Comparison of ENCODE assay signal across 31 cellular contexts in the genomic region with DNA sequence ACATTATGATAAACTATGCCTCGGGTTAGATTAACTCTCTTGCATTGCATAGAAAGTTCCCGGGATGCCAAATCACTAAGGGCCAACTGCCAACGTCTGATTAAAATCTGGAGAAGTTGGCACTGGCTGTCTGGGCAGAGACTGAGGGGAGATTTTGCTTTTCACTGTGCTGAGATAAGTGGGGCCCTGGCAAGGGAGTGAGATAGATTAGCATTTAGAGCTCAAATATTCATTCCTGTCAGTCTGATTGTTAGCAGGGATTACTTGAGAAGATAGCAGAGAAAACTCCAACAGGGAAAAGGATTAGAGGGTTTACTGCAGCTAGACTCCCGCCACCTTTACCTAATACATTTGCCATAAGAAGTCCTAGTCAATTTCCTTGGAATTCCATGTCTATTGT.
DNase-seq lines count a peak whose midpoint lies in the region; ATAC-seq, FAIRE-seq and TF ChIP-seq lines count a peak whose summit lies in the region.
"Had no signal": no experiment of that assay in that cellular context is flagged by ENCODE, and none has a peak within 500 bp of the region (broad histone marks: within the 10 kb centered on the region; RNA-seq: fewer than 3 reads in every experiment).

No MANE protein-coding gene starts in this region.

- intact Hi-C loops in activated CD4-positive, alpha-beta T cell treated with anti-CD3 and anti-CD28 coated beads, Interleukin-2, amount 10 ng/mL, durations not matched to agents 24 days and 14 days (cut with micrococcal nuclease), result no loop called here

- H3K27ac Mint-ChIP-seq in brain, result peak overlapping the region in 3 of 5 experiments; percentile 27 to 61 (median 50)
- no peak overlapping the region for H3K27ac Mint-ChIP-seq in activated CD4-positive, alpha-beta T cell treated with anti-CD3 and anti-CD28 coated beads, Interleukin-2, amount 10 ng/mL, durations not matched to agents 24 days and 14 days
- H3K27ac Mint-ChIP-seq: activated CD8-positive, alpha-beta T cell treated with anti-CD3 and anti-CD28 coated beads, Interleukin-2, amount 10 ng/mL, durations not matched to agents 7 days and 5 days; activated naive CD4-positive, alpha-beta T cell treated with anti-CD3 and anti-CD28 coated beads, Interleukin-2, amount 50 U/mL, for 72 hours; natural killer cell treated with Interleukin-12 subunit alpha and Interleukin-12 subunit beta and Interleukin-15 and Interleukin-18, amount 100 ng/mL, for 72 hours; stimulated activated naive CD8-positive, alpha-beta T cell treated with anti-CD3 and anti-CD28 coated beads, Interleukin-15, amount 100 ng/mL, for 72 hours had no signal

- H3K27me3 Mint-ChIP-seq in brain, result no peaks in the 10 kb centered on the region
- no peaks in the 10 kb centered on the region for H3K27me3 Mint-ChIP-seq in activated CD4-positive, alpha-beta T cell treated with anti-CD3 and anti-CD28 coated beads, Interleukin-2, amount 10 ng/mL, durations not matched to agents 24 days and 14 days
- H3K27me3 Mint-ChIP-seq: natural killer cell treated with Interleukin-12 subunit alpha and Interleukin-12 subunit beta and Interleukin-15 and Interleukin-18, amount 100 ng/mL, for 72 hours; stimulated activated naive CD8-positive, alpha-beta T cell treated with anti-CD3 and anti-CD28 coated beads, Interleukin-15, amount 100 ng/mL, for 72 hours had no signal

- TF ChIP-seq CTCF in D721Med (IDR thresholded peaks at IDR 0.05; ENCODE audit: insufficient read depth, missing control alignments) (no peak), brain (conservative IDR thresholded peaks at IDR 0.05) (no peak)

- peak overlapping the region in 1 of 5 experiments; percentile 45 for H3K4me3 Mint-ChIP-seq in brain
- no peak overlapping the region for H3K4me3 Mint-ChIP-seq in activated CD4-positive, alpha-beta T cell treated with anti-CD3 and anti-CD28 coated beads, Interleukin-2, amount 10 ng/mL, durations not matched to agents 24 days and 14 days
- H3K4me3 Mint-ChIP-seq: activated CD8-positive, alpha-beta T cell treated with anti-CD3 and anti-CD28 coated beads, Interleukin-2, amount 10 ng/mL, durations not matched to agents 7 days and 5 days; natural killer cell treated with Interleukin-12 subunit alpha and Interleukin-12 subunit beta and Interleukin-15 and Interleukin-18, amount 100 ng/mL, for 72 hours; stimulated activated naive CD8-positive, alpha-beta T cell treated with anti-CD3 and anti-CD28 coated beads, Interleukin-15, amount 100 ng/mL, for 72 hours had no signal

- DNase-seq in D721Med (ENCODE audit: insufficient read length, low spot score) (peak; percentile 50), NCI-H226 (peak; percentile 47), myocyte (ENCODE audit: low read depth) (peak; percentile 6), DMS79 treated with DMSO at 0.1 percent for 48 hours (lab: John Stamatoyannopoulos, UW) (no peak)
- DNase-seq in activated CD4-positive, alpha-beta T cell treated with anti-CD3 and anti-CD28 coated beads, Interleukin-2, amount 10 ng/mL, durations not matched to agents 24 days and 14 days, result no peak
- DNase-seq: activated CD8-positive, alpha-beta T cell treated with anti-CD3 and anti-CD28 coated beads, Interleukin-2, amount 10 ng/mL, durations not matched to agents 7 days and 5 days; activated T-cell treated with anti-CD3 and anti-CD28 coated beads for 4 hours; C1 segment of cervical spinal cord; Caco-2; cerebellar nuclear complex; dorsolateral prefrontal cortex; EL; GOT3; islet precursor cell; Karpas-422; left ventricle myocardium superior; NCI-H1092 treated with DMSO at 0.1 percent for 48 hours; NCI-H187 treated with DMSO at 0.1 percent for 48 hours; NCI-H748 treated with DMSO at 0.1 percent for 48 hours; OCI-M1; stimulated activated naive CD8-positive, alpha-beta T cell treated with anti-CD3 and anti-CD28 coated beads, Interleukin-15, amount 100 ng/mL, for 72 hours; T-helper 2 cell; tibial artery had no signal

- H3K9me3 Mint-ChIP-seq in brain, result peaks cover 0 to 8% (median 6%) of the 10 kb centered on the region in 5 experiments
- H3K9me3 Mint-ChIP-seq in activated CD4-positive, alpha-beta T cell treated with anti-CD3 and anti-CD28 coated beads, Interleukin-2, amount 10 ng/mL, durations not matched to agents 24 days and 14 days, result no peaks in the 10 kb centered on the region

- FAIRE-seq in D721Med (lab: Jason Lieb, UNC), result peak; percentile 99
- FAIRE-seq: astrocyte, endothelial cell of umbilical vein, GM12892, HepG2 had no signal

- H3K4me1 Mint-ChIP-seq in brain, result peaks cover 33% of the 10 kb centered on the region
- no peaks in the 10 kb centered on the region for H3K4me1 Mint-ChIP-seq in activated CD4-positive, alpha-beta T cell treated with anti-CD3 and anti-CD28 coated beads, Interleukin-2, amount 10 ng/mL, durations not matched to agents 24 days and 14 days
- H3K4me1 Mint-ChIP-seq: stimulated activated naive CD8-positive, alpha-beta T cell treated with anti-CD3 and anti-CD28 coated beads, Interleukin-15, amount 100 ng/mL, for 72 hours had no signal

- H3K36me3 Mint-ChIP-seq in brain, result no peaks in the 10 kb centered on the region
- no peaks in the 10 kb centered on the region for H3K36me3 Mint-ChIP-seq in activated CD4-positive, alpha-beta T cell treated with anti-CD3 and anti-CD28 coated beads, Interleukin-2, amount 10 ng/mL, durations not matched to agents 24 days and 14 days (ENCODE audit: low read depth)
- H3K36me3 Mint-ChIP-seq: activated naive CD4-positive, alpha-beta T cell treated with anti-CD3 and anti-CD28 coated beads, Interleukin-2, amount 50 U/mL, for 72 hours; natural killer cell treated with Interleukin-12 subunit alpha and Interleukin-12 subunit beta and Interleukin-15 and Interleukin-18, amount 100 ng/mL, for 72 hours had no signal

- no peak for ATAC-seq in GM21447 (IDR thresholded peaks at IDR 0.05; ENCODE audit: unreplicated experiment)
- ATAC-seq: activated CD8-positive, alpha-beta T cell treated with anti-CD3 and anti-CD28 coated beads, Interleukin-2, amount 10 ng/mL, durations not matched to agents 7 days and 5 days; activated naive CD4-positive, alpha-beta T cell treated with anti-CD3 and anti-CD28 coated beads, Interleukin-2, amount 50 U/mL, for 72 hours; HepG2; left ventricle myocardium superior; natural killer cell treated with Interleukin-12 subunit alpha and Interleukin-12 subunit beta and Interleukin-15 and Interleukin-18, amount 100 ng/mL, for 72 hours; stimulated activated naive CD8-positive, alpha-beta T cell treated with anti-CD3 and anti-CD28 coated beads, Interleukin-15, amount 100 ng/mL, for 72 hours had no signal

Comparison
In these comparisons a context has a peak if more than half of its experiments do, and no peak if none do; other contexts are left out.
1. DNase-seq: peak in D721Med (single experiment), NCI-H226 (single experiment) and myocyte (single experiment); none in DMS79 treated with DMSO at 0.1 percent for 48 hours (single experiment) and activated CD4-positive, alpha-beta T cell treated with anti-CD3 and anti-CD28 coated beads, Interleukin-2, amount 10 ng/mL, durations not matched to agents 24 days and 14 days (single experiment).